ENCODE assay signal across 9 cellular contexts in genomic region chr12:753401-754237, GRCh38. TPM values are rescaled to one million over a fixed set of nuclear protein-coding genes. Genes with fewer than 3 reads are reported as not detected.
DNase-seq lines count a peak whose midpoint lies in the region; ATAC-seq, FAIRE-seq and TF ChIP-seq lines count a peak whose summit lies in the region.
"Had no signal": no experiment of that assay in that cellular context is flagged by ENCODE, and none has a peak within 500 bp of the region (broad histone marks: within the 10 kb centered on the region; RNA-seq: fewer than 3 reads in every experiment).

No MANE protein-coding gene starts in this region.

- no peaks in the 10 kb centered on the region for H3K9me3 ChIP-seq in DND-41 (ENCODE audit: insufficient read depth, low read length, severe bottlenecking)
- no peaks in the 10 kb centered on the region for H3K9me3 ChIP-seq in HAP-1
- H3K9me3 ChIP-seq in NT2/D1 (ENCODE audit: insufficient read depth, low read length): no peaks in the 10 kb centered on the region

- H3K27me3 Mint-ChIP-seq in osteocyte (ENCODE audit: unreplicated experiment): no peaks in the 10 kb centered on the region

- TF ChIP-seq CTCF in DND-41 (IDR thresholded peaks at IDR 0.05; ENCODE audit: borderline replicate concordance, extremely low read depth, low read length, poor library complexity, severe bottlenecking) (peak; percentile 15), osteocyte (IDR thresholded peaks at IDR 0.05) (no peak)

- H4K20me1 ChIP-seq in DND-41 (ENCODE audit: insufficient read depth, low read length): peaks cover 53% of the 10 kb centered on the region

- peak overlapping the region; percentile 89 for H3K4me2 ChIP-seq in DND-41 (ENCODE audit: insufficient read depth, low read length)

- H3K36me3 ChIP-seq in DND-41 (ENCODE audit: insufficient read depth, low read length) (peaks cover 25% of the 10 kb centered on the region), HAP-1 (replicated peaks) (no peaks in the 10 kb centered on the region), NT2/D1 (ENCODE audit: insufficient read depth, insufficient read length, low read length) (peaks cover 30% of the 10 kb centered on the region)

- in situ Hi-C loops in HAP-1 (cut with MboI; ENCODE audit: low sequenced_read_pairs): loop anchor here (5.0 kb wide), 1 partner anchor 181 kb away; no protein-coding TSS in a partner anchor

- H3K27ac Mint-ChIP-seq in osteocyte (ENCODE audit: unreplicated experiment): peak overlapping the region; percentile 94

- H3K9ac ChIP-seq in DND-41 (ENCODE audit: low read depth, low read length) (peak overlapping the region; percentile 84), NT2/D1 (ENCODE audit: insufficient read length, low read depth) (peak overlapping the region; percentile 98)

- H3K4me3 Mint-ChIP-seq in osteocyte (ENCODE audit: unreplicated experiment): peak overlapping the region; percentile 95

- DNase-seq in DND-41 (peak; percentile 42), HAP-1 (ENCODE audit: low spot score in 2 of 2) (peak; percentile 27 to 59), NT2/D1 (ENCODE audit: low read depth, low spot score) (peak; percentile 47), activated gamma-delta T cell treated with Interleukin-2 at 50 U/mL for 16 hours (peak; percentile 32), head of caudate nucleus (peak in 39 of 42 donors; percentile 19 to 73 (median 42)), osteocyte (ENCODE audit: extremely low spot score, unreplicated experiment) (no peak), urothelium cell line (ENCODE audit: low spot score) (peak; percentile 45), NCI-H226 (no peak)

- peaks cover 9% of the 10 kb centered on the region for H3K36me3 Mint-ChIP-seq in osteocyte (ENCODE audit: unreplicated experiment)

- H3K27me3 ChIP-seq in DND-41 (ENCODE audit: insufficient read depth, low read length, poor library complexity): no peaks in the 10 kb centered on the region
- no peaks in the 10 kb centered on the region for H3K27me3 ChIP-seq in HAP-1 (ENCODE audit: low read depth)
- no peaks in the 10 kb centered on the region for H3K27me3 ChIP-seq in NT2/D1 (ENCODE audit: insufficient read depth, insufficient read length)

- peaks cover 58% of the 10 kb centered on the region for H3K4me1 ChIP-seq in DND-41 (ENCODE audit: insufficient read depth, low read length)
- peaks cover 19% of the 10 kb centered on the region for H3K4me1 ChIP-seq in HAP-1
- peaks cover 3% of the 10 kb centered on the region for H3K4me1 ChIP-seq in NT2/D1 (ENCODE audit: insufficient read depth, insufficient read length)

- H3K9me3 Mint-ChIP-seq in osteocyte (ENCODE audit: unreplicated experiment): no peaks in the 10 kb centered on the region

- H3K4me3 ChIP-seq in DND-41 (ENCODE audit: low read depth in 1 of 2, low read length in 2 of 2) (peak overlapping the region; percentile 75 to 81), HAP-1 (peak overlapping the region; percentile 74), NT2/D1 (ENCODE audit: insufficient read length, low read depth) (peak overlapping the region; percentile 77)

- H3K4me1 Mint-ChIP-seq in osteocyte (ENCODE audit: unreplicated experiment): peaks cover 33% of the 10 kb centered on the region

- peaks cover 72% of the 10 kb centered on the region for H3K79me2 ChIP-seq in DND-41 (ENCODE audit: insufficient read depth, low read length)

- no peak for ATAC-seq in DND-41 (ENCODE audit: insufficient read depth, low read depth)

- H3K27ac ChIP-seq in DND-41 (ENCODE audit: low read length): peak overlapping the region; percentile 91

- FAIRE-seq in urothelium cell line (lab: Jason Lieb, UNC): no peak
- FAIRE-seq: colon had no signal

- 0 out of 2 replicates have a peak overlapping the region, but pooled peaks have one; percentile 86 for H2AFZ ChIP-seq in DND-41 (ENCODE audit: low read depth, low read length)

- intact Hi-C loops in head of caudate nucleus (cut with DNase I): loop anchor here (5.0 kb wide), 3 partner anchors 59 to 194 kb away; partner anchors contain the start of gene RAD52

RNA-seq across cellular contexts. Expression of gene WNK1, which starts 1.2 kb away (rescaled TPM):
- 186 and 188 TPM in 2 replicates for total RNA-seq in osteocyte

Comparison
In these comparisons a context has a peak if more than half of its experiments do, and no peak if none do; other contexts are left out.
1. DNase-seq: peak in DND-41 (single experiment), HAP-1 (2 of 2), NT2/D1 (single experiment), activated gamma-delta T cell treated with Interleukin-2 at 50 U/mL for 16 hours (single experiment), head of caudate nucleus (39 of 42) and urothelium cell line (single experiment); none in osteocyte (single experiment) and NCI-H226 (single experiment).
2. Peak in every context shown above with its lines, with median percentiles within 50 percentile points of each other: H3K4me3 ChIP-seq.